14 cellular contexts compared by ENCODE assay signal in the genomic region with DNA sequence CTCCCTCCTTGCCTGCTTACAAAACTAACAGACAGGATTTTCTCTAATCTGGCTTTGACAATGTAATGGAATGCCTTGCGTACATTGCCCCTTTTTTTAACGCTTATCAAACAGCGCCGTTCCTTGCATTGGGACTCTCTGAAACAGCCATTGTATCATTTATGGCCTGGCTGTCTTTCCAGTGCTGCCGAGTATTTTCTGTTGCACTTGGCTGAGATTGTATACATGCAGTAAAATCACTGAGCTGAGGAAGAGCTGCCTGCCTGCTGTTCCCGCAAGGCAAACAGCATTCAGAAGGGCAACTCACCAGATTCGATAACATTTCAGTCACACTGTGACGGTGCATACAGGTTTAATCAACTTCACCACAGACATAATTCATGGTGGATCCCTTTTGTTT.
DNase-seq lines count a peak whose midpoint lies in the region; ATAC-seq and TF ChIP-seq lines count a peak whose summit lies in the region.
"Had no signal": no experiment of that assay in that cellular context is flagged by ENCODE, and none has a peak within 500 bp of the region (broad histone marks: within the 10 kb centered on the region; RNA-seq: fewer than 3 reads in every experiment).

No MANE protein-coding gene starts in this region.

- H3K36me3 Mint-ChIP-seq in activated CD4-positive, alpha-beta memory T cell treated with anti-CD3 and anti-CD28 coated beads for 36 hours = no peaks in the 10 kb centered on the region
- H3K36me3 Mint-ChIP-seq: activated naive CD4-positive, alpha-beta T cell treated with anti-CD3 and anti-CD28 coated beads, Interleukin-2, amount 50 U/mL, for 72 hours; T-cell had no signal

- TF ChIP-seq EP300 in transverse colon (IDR thresholded peaks at IDR 0.05; ENCODE audit: low read depth) = no peak

- 36% methylated on average over 4 to 8 of the region's 8 CpGs for WGBS in transverse colon (ENCODE audit: low coverage in 1 of 2), 2 donors

- no peak for TF ChIP-seq POLR2A in transverse colon (IDR thresholded peaks at IDR 0.05)

- H3K4me1 Mint-ChIP-seq in activated CD4-positive, alpha-beta memory T cell treated with anti-CD3 and anti-CD28 coated beads for 36 hours (ENCODE audit: low read depth) = no peaks in the 10 kb centered on the region
- H3K4me1 Mint-ChIP-seq: T-cell had no signal

- H3K9me3 Mint-ChIP-seq in activated CD4-positive, alpha-beta memory T cell treated with anti-CD3 and anti-CD28 coated beads for 36 hours = no peaks in the 10 kb centered on the region
- H3K9me3 Mint-ChIP-seq: activated naive CD4-positive, alpha-beta T cell treated with anti-CD3 and anti-CD28 coated beads, Interleukin-2, amount 50 U/mL, for 72 hours; T-cell had no signal

- H3K36me3 ChIP-seq in kidney epithelial cell (ENCODE audit: control insufficient read depth, insufficient read depth, low read length) (no peaks in the 10 kb centered on the region), transverse colon (no peaks in the 10 kb centered on the region)
- H3K36me3 ChIP-seq: thyroid gland had no signal

- DNase-seq in NCI-H2107 treated with DMSO at 0.1 percent for 48 hours (lab: John Stamatoyannopoulos, UW; ENCODE audit: unreplicated experiment) (peak; percentile 33), NCI-H2107 (lab: John Stamatoyannopoulos, UW) (no peak), astrocyte of the hippocampus (ENCODE audit: low read depth, low spot score) (peak; percentile 17), kidney epithelial cell (ENCODE audit: low read depth) (peak; percentile 25), transverse colon (peak; percentile 12)
- no peak for DNase-seq in activated CD4-positive, alpha-beta memory T cell treated with anti-CD3 and anti-CD28 coated beads for 36 hours
- DNase-seq: activated CD8-positive, alpha-beta T cell treated with anti-CD3 and anti-CD28 coated beads, Interleukin-2, amount 10 ng/mL, durations not matched to agents 7 days and 5 days; NCI-H524 treated with DMSO at 0.1 percent for 48 hours; T-cell had no signal

- H3K4me1 ChIP-seq in transverse colon = peaks cover 0 to 5% (median 2%) of the 10 kb centered on the region in 4 donors
- H3K4me1 ChIP-seq: thyroid gland had no signal

- H3K9me3 ChIP-seq in transverse colon = no peaks in the 10 kb centered on the region
- H3K9me3 ChIP-seq: thyroid gland had no signal

- peaks cover 8% of the 10 kb centered on the region for H3K27me3 Mint-ChIP-seq in activated CD4-positive, alpha-beta memory T cell treated with anti-CD3 and anti-CD28 coated beads for 36 hours

- H3K27ac Mint-ChIP-seq in activated CD4-positive, alpha-beta memory T cell treated with anti-CD3 and anti-CD28 coated beads for 36 hours = no peak overlapping the region
- H3K27ac Mint-ChIP-seq: activated CD8-positive, alpha-beta T cell treated with anti-CD3 and anti-CD28 coated beads, Interleukin-2, amount 10 ng/mL, durations not matched to agents 7 days and 5 days; activated naive CD4-positive, alpha-beta T cell treated with anti-CD3 and anti-CD28 coated beads, Interleukin-2, amount 50 U/mL, for 72 hours; T-cell had no signal

- H3K4me3 ChIP-seq in kidney epithelial cell (ENCODE audit: low read depth, low read length) (peak overlapping the region; percentile 3), transverse colon (no peak overlapping the region)
- H3K4me3 ChIP-seq: thyroid gland had no signal

- ATAC-seq in GM21360 (IDR thresholded peaks at IDR 0.05; ENCODE audit: unreplicated experiment) (no peak), HG02571 (IDR thresholded peaks at IDR 0.05; ENCODE audit: unreplicated experiment) (no peak)
- ATAC-seq: activated CD8-positive, alpha-beta T cell treated with anti-CD3 and anti-CD28 coated beads, Interleukin-2, amount 10 ng/mL, durations not matched to agents 7 days and 5 days; activated naive CD4-positive, alpha-beta T cell treated with anti-CD3 and anti-CD28 coated beads, Interleukin-2, amount 50 U/mL, for 72 hours; T-cell had no signal

- H3K27ac ChIP-seq in transverse colon = no peak overlapping the region
- H3K27ac ChIP-seq: KMS-11, thyroid gland had no signal

- POLR2A ChIA-PET in activated CD4-positive, alpha-beta memory T cell treated with anti-CD3 and anti-CD28 coated beads for 36 hours (lab: Charles Lee) = no interaction called here

- no peaks in the 10 kb centered on the region for H3K27me3 ChIP-seq in kidney epithelial cell (ENCODE audit: control insufficient read depth, insufficient read depth, low read length)
- no peaks in the 10 kb centered on the region for H3K27me3 ChIP-seq in transverse colon
- H3K27me3 ChIP-seq: thyroid gland had no signal

- CTCF ChIA-PET in activated CD4-positive, alpha-beta memory T cell treated with anti-CD3 and anti-CD28 coated beads for 36 hours (lab: Charles Lee) = interaction anchor here (1.4 kb wide), 1 partner anchor 23 kb away, joined by 4 read pairs; no protein-coding TSS in a partner anchor

- in situ Hi-C loops in transverse colon (cut with MboI; ENCODE audit: low pct_ligation_motif_present in 1 of 4, low pct_unique_long_range_greater_than_20kb in 1 of 4, low sequenced_read_pairs in 3 of 4) = no loop called here

- intact Hi-C loops in transverse colon (cut with DNase I; ENCODE audit: low total_unique reads) = no loop called here
- intact Hi-C loops in activated CD4-positive, alpha-beta memory T cell treated with anti-CD3 and anti-CD28 coated beads for 36 hours (cut with micrococcal nuclease) = no loop called here

- H3K4me3 Mint-ChIP-seq in activated CD4-positive, alpha-beta memory T cell treated with anti-CD3 and anti-CD28 coated beads for 36 hours = no peak overlapping the region
- H3K4me3 Mint-ChIP-seq: activated CD8-positive, alpha-beta T cell treated with anti-CD3 and anti-CD28 coated beads, Interleukin-2, amount 10 ng/mL, durations not matched to agents 7 days and 5 days; T-cell had no signal

- TF ChIP-seq CTCF in kidney epithelial cell (IDR thresholded peaks at IDR 0.05; ENCODE audit: insufficient read depth, low read length, poor library complexity, severe bottlenecking) (no peak), transverse colon (IDR thresholded peaks at IDR 0.05) (no peak)

Comparison
In these comparisons a context has a peak if more than half of its experiments do, and no peak if none do; other contexts are left out.
1. DNase-seq: peak in NCI-H2107 treated with DMSO at 0.1 percent for 48 hours (single experiment), astrocyte of the hippocampus (single experiment), kidney epithelial cell (single experiment) and transverse colon (single experiment); none in NCI-H2107 (single experiment) and activated CD4-positive, alpha-beta memory T cell treated with anti-CD3 and anti-CD28 coated beads for 36 hours (single experiment).